ENCODE assay signal across 1 cellular context in the genomic region with DNA sequence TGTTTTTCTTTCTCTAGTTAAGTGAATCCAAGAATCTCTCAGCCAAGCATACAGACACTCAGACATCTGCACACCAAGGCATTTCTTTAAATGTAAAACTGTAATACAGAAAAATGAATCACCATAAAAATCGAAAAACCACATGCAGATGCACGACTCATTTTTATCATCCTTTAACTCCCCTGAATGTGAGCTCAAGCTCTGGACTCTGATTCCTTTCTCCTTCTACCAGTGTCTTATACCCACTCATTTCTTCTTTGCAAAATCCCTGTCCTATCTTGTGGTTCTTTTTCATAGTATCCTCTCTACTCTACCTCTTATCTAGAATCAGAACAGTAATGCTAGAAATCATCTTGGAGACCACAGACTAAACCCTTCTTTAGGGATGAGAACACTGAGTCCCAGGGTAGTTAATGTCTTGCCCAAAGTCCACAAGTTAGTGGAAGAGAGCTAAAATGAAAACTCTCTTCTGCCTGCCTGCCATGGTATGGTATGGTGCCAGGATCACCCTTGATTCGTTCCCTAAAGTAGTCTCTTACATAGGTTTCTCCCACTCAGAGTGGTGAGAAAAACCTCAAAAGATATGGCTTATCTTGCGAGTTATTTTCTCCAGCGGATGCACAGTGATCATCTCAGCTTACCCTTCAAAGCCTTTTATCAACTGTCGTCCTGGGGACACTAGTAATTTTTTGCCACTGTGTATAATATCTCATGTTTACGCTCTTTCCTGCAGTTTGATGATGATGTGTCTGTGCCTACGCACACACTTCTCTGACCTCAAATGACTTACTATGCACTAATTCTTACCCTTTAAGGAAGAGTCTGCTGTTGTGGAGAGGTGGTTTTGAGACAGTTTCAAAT.
TF ChIP-seq lines count a peak whose summit lies in the region.

No MANE protein-coding gene starts in this region.

TF ChIP-seq in IMR-90, 13 proteins besides CTCF, POLR2A, EP300 and RAD21:
- TF ChIP-seq, protein P1, sequence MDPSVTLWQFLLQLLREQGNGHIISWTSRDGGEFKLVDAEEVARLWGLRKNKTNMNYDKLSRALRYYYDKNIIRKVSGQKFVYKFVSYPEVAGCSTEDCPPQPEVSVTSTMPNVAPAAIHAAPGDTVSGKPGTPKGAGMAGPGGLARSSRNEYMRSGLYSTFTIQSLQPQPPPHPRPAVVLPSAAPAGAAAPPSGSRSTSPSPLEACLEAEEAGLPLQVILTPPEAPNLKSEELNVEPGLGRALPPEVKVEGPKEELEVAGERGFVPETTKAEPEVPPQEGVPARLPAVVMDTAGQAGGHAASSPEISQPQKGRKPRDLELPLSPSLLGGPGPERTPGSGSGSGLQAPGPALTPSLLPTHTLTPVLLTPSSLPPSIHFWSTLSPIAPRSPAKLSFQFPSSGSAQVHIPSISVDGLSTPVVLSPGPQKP (IDR thresholded peaks at IDR 0.05; ENCODE audit: borderline replicate concordance, low read depth, low read length): no peak
- TF ChIP-seq RFX5 (IDR thresholded peaks at IDR 0.05; ENCODE audit: low read depth, low read length) (no peak), MAZ (IDR thresholded peaks at IDR 0.05; ENCODE audit: borderline replicate concordance, low read depth, low read length) (no peak), MXI1 (IDR thresholded peaks at IDR 0.05; ENCODE audit: borderline replicate concordance, low read depth, low read length) (no peak), BHLHE40 (IDR thresholded peaks at IDR 0.05; ENCODE audit: low read depth, low read length) (no peak)
